In the genomic region with DNA sequence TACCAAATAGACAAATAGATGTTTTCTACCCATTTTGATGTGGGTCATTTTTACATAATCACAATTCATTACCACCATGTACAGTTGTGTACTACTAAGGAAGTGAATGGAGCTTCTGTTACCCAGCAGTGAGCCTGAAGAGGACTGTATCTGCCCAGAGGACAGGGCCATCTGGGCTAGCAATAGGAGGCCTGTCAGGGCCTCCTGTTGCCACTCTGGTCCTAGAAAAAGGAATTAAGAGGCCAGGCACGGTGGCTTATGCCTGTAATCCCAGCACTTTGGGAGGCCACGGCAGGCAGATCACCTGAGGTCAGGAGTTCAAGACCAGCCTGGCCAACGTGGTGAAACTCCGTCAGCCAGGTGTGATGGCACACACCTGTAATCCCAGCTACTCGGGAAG, we compare ENCODE assay signal across 8 cellular contexts. TPM values are rescaled to one million over a fixed set of nuclear protein-coding genes. Genes with fewer than 3 reads are reported as not detected.
A peak's percentile ranks its signal among the peaks of the same experiment; 100 is the strongest.
DNase-seq lines count a peak whose midpoint lies in the region; ATAC-seq and TF ChIP-seq lines count a peak whose summit lies in the region.
"Not testable (repeated sequence)": the region's sequence is repeated elsewhere in the genome, so short reads cannot be mapped to it uniquely, and the experiment has no call there.

No MANE protein-coding gene starts in this region.

- CTCF ChIA-PET in activated CD8-positive, alpha-beta memory T cell treated with anti-CD3 and anti-CD28 coated beads, Interleukin-2, amount 10 ng/mL, durations not matched to agents 7 days and 5 days (lab: Charles Lee), result interaction anchor here (2.0 kb wide), 1 partner anchor 11 kb away, joined by 5 read pairs; no protein-coding TSS in a partner anchor

- not testable (repeated sequence) for TF ChIP-seq POLR2A in testis (IDR thresholded peaks at IDR 0.05)

- H3K9me3 Mint-ChIP-seq in T-helper 2 cell treated with Interferon-gamma antibody and Interleukin-4, amounts not matched to agents 5 μg/mL and 100 μg/mL, for 36 hours; activated CD8-positive, alpha-beta memory T cell treated with anti-CD3 and anti-CD28 coated beads, Interleukin-2, amount 10 ng/mL, durations not matched to agents 7 days and 5 days (ENCODE audit: low read depth); activated naive CD4-positive, alpha-beta T cell treated with anti-CD3 and anti-CD28 coated beads, Interleukin-2, amount 50 U/mL, for 72 hours; effector memory CD8-positive, alpha-beta T cell; neural crest cell: not testable (repeated sequence)

- H3K27me3 Mint-ChIP-seq in T-helper 2 cell treated with Interferon-gamma antibody and Interleukin-4, amounts not matched to agents 5 μg/mL and 100 μg/mL, for 36 hours (ENCODE audit: low read depth); activated CD8-positive, alpha-beta memory T cell treated with anti-CD3 and anti-CD28 coated beads, Interleukin-2, amount 10 ng/mL, durations not matched to agents 7 days and 5 days; effector memory CD8-positive, alpha-beta T cell; neural crest cell (ENCODE audit: low read depth): not testable (repeated sequence)

- H3K4me3 ChIP-seq in testis, result not testable (repeated sequence)

- H3K27me3 ChIP-seq in testis, result not testable (repeated sequence)

- ATAC-seq in activated CD8-positive, alpha-beta memory T cell treated with anti-CD3 and anti-CD28 coated beads, Interleukin-2, amount 10 ng/mL, durations not matched to agents 7 days and 5 days; activated naive CD4-positive, alpha-beta T cell treated with anti-CD3 and anti-CD28 coated beads, Interleukin-2, amount 50 U/mL, for 72 hours; effector memory CD8-positive, alpha-beta T cell (replicated peaks): not testable (repeated sequence)

- H3K4me1 ChIP-seq in testis, result not testable (repeated sequence)

- H3K27ac Mint-ChIP-seq in T-helper 2 cell treated with Interferon-gamma antibody and Interleukin-4, amounts not matched to agents 5 μg/mL and 100 μg/mL, for 36 hours, result peak overlapping the region; percentile 58
- not testable (repeated sequence) for H3K27ac Mint-ChIP-seq in activated CD8-positive, alpha-beta memory T cell treated with anti-CD3 and anti-CD28 coated beads, Interleukin-2, amount 10 ng/mL, durations not matched to agents 7 days and 5 days
- H3K27ac Mint-ChIP-seq in activated naive CD4-positive, alpha-beta T cell treated with anti-CD3 and anti-CD28 coated beads, Interleukin-2, amount 50 U/mL, for 72 hours, result peak overlapping the region; percentile 8 to 89
- peak overlapping the region; percentile 13 to 27 for H3K27ac Mint-ChIP-seq in effector memory CD8-positive, alpha-beta T cell
- peak overlapping the region; percentile 38 for H3K27ac Mint-ChIP-seq in neural crest cell (ENCODE audit: unreplicated experiment)

- not testable (repeated sequence) for H3K36me3 ChIP-seq in testis (ENCODE audit: low read depth, missing control alignments)

- intact Hi-C loops in testis (cut with DNase I; ENCODE audit: low total_unique reads), result loop anchor here (10.0 kb wide), 1 partner anchor 373 kb away; a partner anchor contains a TSS

- H3K9me3 ChIP-seq in testis, result not testable (repeated sequence)

- not testable (repeated sequence) for H3K4me3 Mint-ChIP-seq in T-helper 2 cell treated with Interferon-gamma antibody and Interleukin-4, amounts not matched to agents 5 μg/mL and 100 μg/mL, for 36 hours; activated CD8-positive, alpha-beta memory T cell treated with anti-CD3 and anti-CD28 coated beads, Interleukin-2, amount 10 ng/mL, durations not matched to agents 7 days and 5 days; effector memory CD8-positive, alpha-beta T cell; neural crest cell

- peaks cover 13% of the 10 kb centered on the region for H3K36me3 Mint-ChIP-seq in T-helper 2 cell treated with Interferon-gamma antibody and Interleukin-4, amounts not matched to agents 5 μg/mL and 100 μg/mL, for 36 hours (ENCODE audit: low read depth)
- not testable (repeated sequence) for H3K36me3 Mint-ChIP-seq in activated CD8-positive, alpha-beta memory T cell treated with anti-CD3 and anti-CD28 coated beads, Interleukin-2, amount 10 ng/mL, durations not matched to agents 7 days and 5 days; activated naive CD4-positive, alpha-beta T cell treated with anti-CD3 and anti-CD28 coated beads, Interleukin-2, amount 50 U/mL, for 72 hours; neural crest cell (ENCODE audit: low read depth)
- H3K36me3 Mint-ChIP-seq in effector memory CD8-positive, alpha-beta T cell (ENCODE audit: insufficient read depth), result peaks cover 22% of the 10 kb centered on the region

- DNase-seq in DMS 273 (lab: John Stamatoyannopoulos, UW; ENCODE audit: unreplicated experiment) (peak; percentile 59), NCI-H69 (lab: John Stamatoyannopoulos, UW) (peak; percentile 62)
- DNase-seq in T-helper 2 cell treated with Interferon-gamma antibody and Interleukin-4, amounts not matched to agents 5 μg/mL and 100 μg/mL, for 36 hours (ENCODE audit: low spot score); activated naive CD4-positive, alpha-beta T cell treated with anti-CD3 and anti-CD28 coated beads, Interleukin-2, amount 50 U/mL, for 72 hours (ENCODE audit: low spot score in 2 of 2); effector memory CD8-positive, alpha-beta T cell; neural crest cell (ENCODE audit: low read depth, low spot score); testis: not testable (repeated sequence)
- DNase-seq in activated CD8-positive, alpha-beta memory T cell treated with anti-CD3 and anti-CD28 coated beads, Interleukin-2, amount 10 ng/mL, durations not matched to agents 7 days and 5 days, result peak; percentile 21

- not testable (repeated sequence) for H3K4me1 Mint-ChIP-seq in T-helper 2 cell treated with Interferon-gamma antibody and Interleukin-4, amounts not matched to agents 5 μg/mL and 100 μg/mL, for 36 hours (ENCODE audit: low read depth); effector memory CD8-positive, alpha-beta T cell (ENCODE audit: low read depth in 2 of 2); neural crest cell
- H3K4me1 Mint-ChIP-seq in activated CD8-positive, alpha-beta memory T cell treated with anti-CD3 and anti-CD28 coated beads, Interleukin-2, amount 10 ng/mL, durations not matched to agents 7 days and 5 days, result peaks cover 18% of the 10 kb centered on the region

- peak overlapping the region; percentile 18 to 46 for H3K27ac ChIP-seq in testis

- TF ChIP-seq CTCF in neural crest cell (conservative IDR thresholded peaks at IDR 0.05); testis (IDR thresholded peaks at IDR 0.05): not testable (repeated sequence)

- WGBS in testis, 2 donors, result 88 to 100% methylated on average over 2 to 5 of the region's 5 CpGs

RNA-seq across cellular contexts. Expression of a gene that starts 31.8 kb away (rescaled TPM):
- total RNA-seq in activated CD8-positive, alpha-beta memory T cell treated with anti-CD3 and anti-CD28 coated beads, Interleukin-2, amount 10 ng/mL, durations not matched to agents 7 days and 5 days, result 10 to 100 TPM; 28.3 to 31.1 TPM
- total RNA-seq in activated naive CD4-positive, alpha-beta T cell treated with anti-CD3 and anti-CD28 coated beads, Interleukin-2, amount 50 U/mL, for 72 hours, result 10 to 100 TPM; 18.1 to 28.0 TPM
- total RNA-seq in neural crest cell, result 31.6 and 33.3 TPM in 2 replicates
- 10 to 100 TPM; 44.0 to 49.9 TPM for total RNA-seq in testis
- 49.4 TPM for polyA plus RNA-seq in testis (ENCODE audit: insufficient read depth, low read depth, low replicate concordance)
